10 cellular contexts compared by ENCODE assay signal in genomic region chr18:105161-106053, GRCh38. TPM values are rescaled to one million over a fixed set of nuclear protein-coding genes. Genes with fewer than 3 reads are reported as not detected.
DNase-seq lines count a peak whose midpoint lies in the region; ATAC-seq, FAIRE-seq and TF ChIP-seq lines count a peak whose summit lies in the region.
"Not testable (repeated sequence)": the region's sequence is repeated elsewhere in the genome, so short reads cannot be mapped to it uniquely, and the experiment has no call there.
"Had no signal": no experiment of that assay in that cellular context is flagged by ENCODE, and none has a peak within 500 bp of the region (broad histone marks: within the 10 kb centered on the region; RNA-seq: fewer than 3 reads in every experiment).

No MANE protein-coding gene starts in this region.

- H4K20me1 ChIP-seq in endothelial cell of umbilical vein (replicated peaks; ENCODE audit: control insufficient read depth, extremely low read depth, insufficient read depth, low read length); HepG2 (ENCODE audit: insufficient read depth, low read length): not testable (repeated sequence)

- not testable (repeated sequence) for H3K4me3 Mint-ChIP-seq in CD8-positive, alpha-beta T cell; activated CD4-positive, alpha-beta T cell treated with anti-CD3 and anti-CD28 coated beads, Interleukin-2, amount 10 ng/mL, durations not matched to agents 24 days and 14 days; stimulated activated effector memory CD8-positive, alpha-beta T cell treated with anti-CD3 and anti-CD28 coated beads, Interleukin-12 subunit alpha, Interleukin-12 subunit beta, amount 100 ng/mL, for 72 hours

- H3K79me2 ChIP-seq in endothelial cell of umbilical vein (ENCODE audit: control insufficient read depth, insufficient read depth, low read length); HepG2 (ENCODE audit: insufficient read depth, low read length): not testable (repeated sequence)

- H3K9me3 ChIP-seq in CD8-positive, alpha-beta T cell (ENCODE audit: low read length); endothelial cell of umbilical vein (replicated peaks; ENCODE audit: control insufficient read depth, insufficient read depth, low read length): not testable (repeated sequence)
- peaks cover 22% of the 10 kb centered on the region for H3K9me3 ChIP-seq in HepG2 (ENCODE audit: low read length)

- peak; percentile 67 for ATAC-seq in CD8-positive, alpha-beta T cell
- not testable (repeated sequence) for ATAC-seq in HepG2
- ATAC-seq in stimulated activated effector memory CD8-positive, alpha-beta T cell treated with anti-CD3 and anti-CD28 coated beads, Interleukin-12 subunit alpha, Interleukin-12 subunit beta, amount 100 ng/mL, for 72 hours = peak; percentile 31

- POLR2A ChIA-PET in CD8-positive, alpha-beta T cell (lab: Charles Lee); endothelial cell of umbilical vein (lab: Charles Lee); HepG2 (lab: Yijun Ruan, JAX): not testable (repeated sequence)

- not testable (repeated sequence) for H3K27ac ChIP-seq in CD8-positive, alpha-beta T cell (ENCODE audit: low read depth, low read length); endothelial cell of umbilical vein (ENCODE audit: insufficient read depth, low read depth, low read length); HepG2 (ENCODE audit: extremely low read length, insufficient read depth, low read length)

- 64% methylated on average over 6 of the region's 7 CpGs for WGBS in HepG2 (ENCODE audit: low lambda C conversion rate)

- H3K4me3 ChIP-seq in CD8-positive, alpha-beta T cell (ENCODE audit: low read depth, low read length); endothelial cell of umbilical vein (replicated peaks in 1 of 3; ENCODE audit: insufficient read depth in 1 of 3, low read depth in 1 of 3, low read length in 3 of 3); HepG2 (replicated peaks in 1 of 3; ENCODE audit: insufficient read depth in 1 of 3, low read depth in 2 of 3, low read length in 3 of 3): not testable (repeated sequence)

- H3K9me3 Mint-ChIP-seq in CD8-positive, alpha-beta T cell = peaks cover 15% of the 10 kb centered on the region
- peaks cover 25% of the 10 kb centered on the region for H3K9me3 Mint-ChIP-seq in activated CD4-positive, alpha-beta T cell treated with anti-CD3 and anti-CD28 coated beads, Interleukin-2, amount 10 ng/mL, durations not matched to agents 24 days and 14 days
- H3K9me3 Mint-ChIP-seq in stimulated activated effector memory CD8-positive, alpha-beta T cell treated with anti-CD3 and anti-CD28 coated beads, Interleukin-12 subunit alpha, Interleukin-12 subunit beta, amount 100 ng/mL, for 72 hours = peaks cover 13% of the 10 kb centered on the region

- H3K4me1 ChIP-seq in CD8-positive, alpha-beta T cell (ENCODE audit: insufficient read depth, low read length); endothelial cell of umbilical vein (ENCODE audit: control insufficient read depth, extremely low read depth, insufficient read depth, low read length): not testable (repeated sequence)
- H3K4me1 ChIP-seq in HepG2 (ENCODE audit: insufficient read depth, low read length) = peaks cover 26% of the 10 kb centered on the region; the same call in 1 of the 2 replicates

- dilution Hi-C loops in endothelial cell of umbilical vein (cut with MboI; ENCODE audit: extremely low pct_ligation_motif_present, low sequenced_read_pairs) = not testable (repeated sequence)

- TF ChIP-seq CTCF in CD8-positive, alpha-beta T cell (IDR thresholded peaks at IDR 0.05); endothelial cell of umbilical vein (IDR thresholded peaks at IDR 0.05; ENCODE audit: extremely low read depth in 1 of 2, insufficient read depth in 1 of 2, low read depth in 1 of 2, low read length in 2 of 2); HepG2 (CRISPR knock-in tag; IDR thresholded peaks at IDR 0.05): not testable (repeated sequence)

- H3K9ac ChIP-seq in endothelial cell of umbilical vein (replicated peaks; ENCODE audit: extremely low read depth, insufficient read depth, low read length); HepG2 (ENCODE audit: insufficient read depth, low read depth, low read length): not testable (repeated sequence)

- not testable (repeated sequence) for H3K27ac Mint-ChIP-seq in CD8-positive, alpha-beta T cell; activated CD4-positive, alpha-beta T cell treated with anti-CD3 and anti-CD28 coated beads, Interleukin-2, amount 10 ng/mL, durations not matched to agents 24 days and 14 days; stimulated activated effector memory CD8-positive, alpha-beta T cell treated with anti-CD3 and anti-CD28 coated beads, Interleukin-12 subunit alpha, Interleukin-12 subunit beta, amount 100 ng/mL, for 72 hours

- not testable (repeated sequence) for H3K9me1 ChIP-seq in endothelial cell of umbilical vein (replicated peaks; ENCODE audit: control insufficient read depth, extremely low read depth, insufficient read depth, low read length)

- peak in 1 of 7 experiments; percentile 30 for DNase-seq in CD8-positive, alpha-beta T cell
- not testable (repeated sequence) for DNase-seq in GM19239 (ENCODE audit: insufficient read length, low spot score); endothelial cell of umbilical vein (ENCODE audit: low read depth, low spot score); stimulated activated effector memory CD8-positive, alpha-beta T cell treated with anti-CD3 and anti-CD28 coated beads, Interleukin-12 subunit alpha, Interleukin-12 subunit beta, amount 100 ng/mL, for 72 hours (ENCODE audit: low spot score in 2 of 2)
- DNase-seq in NAMALWA (ENCODE audit: low spot score) (peak; percentile 56), amniotic epithelial cell (ENCODE audit: low read depth) (peak; percentile 3), HepG2 (ENCODE audit: low spot score) (peak; percentile 59)
- DNase-seq in activated CD4-positive, alpha-beta T cell treated with anti-CD3 and anti-CD28 coated beads, Interleukin-2, amount 10 ng/mL, durations not matched to agents 24 days and 14 days = peak; percentile 57

- H3K36me3 ChIP-seq in CD8-positive, alpha-beta T cell (ENCODE audit: insufficient read depth, low read length); endothelial cell of umbilical vein (ENCODE audit: control insufficient read depth in 2 of 2, extremely low read depth in 1 of 2, insufficient read depth in 2 of 2, low read length in 2 of 2); HepG2 (replicated peaks in 1 of 2; ENCODE audit: control insufficient read depth in 1 of 2, insufficient read depth in 2 of 2, low read length in 2 of 2): not testable (repeated sequence)

- CTCF ChIA-PET in CD8-positive, alpha-beta T cell (lab: Charles Lee); endothelial cell of umbilical vein (lab: Charles Lee); HepG2 (lab: Yijun Ruan, JAX; ENCODE audit: low intra/inter-chr PET ratio, low total read pairs): not testable (repeated sequence)

- not testable (repeated sequence) for H3K4me2 ChIP-seq in endothelial cell of umbilical vein (ENCODE audit: insufficient read depth, low read length); HepG2 (ENCODE audit: low read depth, low read length)

- H3K36me3 Mint-ChIP-seq in CD8-positive, alpha-beta T cell; activated CD4-positive, alpha-beta T cell treated with anti-CD3 and anti-CD28 coated beads, Interleukin-2, amount 10 ng/mL, durations not matched to agents 24 days and 14 days (ENCODE audit: low read depth); stimulated activated effector memory CD8-positive, alpha-beta T cell treated with anti-CD3 and anti-CD28 coated beads, Interleukin-12 subunit alpha, Interleukin-12 subunit beta, amount 100 ng/mL, for 72 hours: not testable (repeated sequence)

- FAIRE-seq in GM19239 (lab: Jason Lieb, UNC) = peak; percentile 56
- peak; percentile 42 for FAIRE-seq in endothelial cell of umbilical vein (lab: Jason Lieb, UNC)
- FAIRE-seq in HepG2 (lab: Jason Lieb, UNC) = not testable (repeated sequence)

- intact Hi-C loops in CD8-positive, alpha-beta T cell (cut with DNase I, micrococcal nuclease) = loop anchor here in 1 of 2 experiments (5.0 kb wide), 2 partner anchors 492 to 512 kb away; partner anchors contain the start of gene CLUL1
- intact Hi-C loops in activated CD4-positive, alpha-beta T cell treated with anti-CD3 and anti-CD28 coated beads, Interleukin-2, amount 10 ng/mL, durations not matched to agents 24 days and 14 days (cut with micrococcal nuclease); endothelial cell of umbilical vein (cut with micrococcal nuclease); HepG2 (cut with micrococcal nuclease; ENCODE audit: unreplicated experiment): not testable (repeated sequence)

- not testable (repeated sequence) for H3K4me1 Mint-ChIP-seq in CD8-positive, alpha-beta T cell (ENCODE audit: low read depth); activated CD4-positive, alpha-beta T cell treated with anti-CD3 and anti-CD28 coated beads, Interleukin-2, amount 10 ng/mL, durations not matched to agents 24 days and 14 days
- peaks cover 25% of the 10 kb centered on the region for H3K4me1 Mint-ChIP-seq in stimulated activated effector memory CD8-positive, alpha-beta T cell treated with anti-CD3 and anti-CD28 coated beads, Interleukin-12 subunit alpha, Interleukin-12 subunit beta, amount 100 ng/mL, for 72 hours

- not testable (repeated sequence) for TF ChIP-seq RAD21 in HepG2 (CRISPR knock-in tag; IDR thresholded peaks at IDR 0.05)

- in situ Hi-C loops in HepG2 (cut with HindIII; ENCODE audit: extremely low pct_ligation_motif_present, low pct_unique_long_range_greater_than_20kb) = not testable (repeated sequence)

- TF ChIP-seq EP300 in HepG2 (IDR thresholded peaks at IDR 0.05; ENCODE audit: low read depth in 2 of 2, low read length in 2 of 2); HepG2 (CRISPR knock-in tag; IDR thresholded peaks at IDR 0.05; ENCODE audit: borderline replicate concordance): not testable (repeated sequence)

- not testable (repeated sequence) for H2AFZ ChIP-seq in endothelial cell of umbilical vein (ENCODE audit: low read depth, low read length); HepG2 (ENCODE audit: low read length)

- TF ChIP-seq POLR2A in endothelial cell of umbilical vein (IDR thresholded peaks at IDR 0.05; ENCODE audit: low read depth, low read length); HepG2 (IDR thresholded peaks at IDR 0.05; ENCODE audit: insufficient read depth in 1 of 2, low read depth in 2 of 2, low read length in 2 of 2): not testable (repeated sequence)

- H3K27me3 Mint-ChIP-seq in CD8-positive, alpha-beta T cell (ENCODE audit: low read depth) = peaks cover 15% of the 10 kb centered on the region
- H3K27me3 Mint-ChIP-seq in activated CD4-positive, alpha-beta T cell treated with anti-CD3 and anti-CD28 coated beads, Interleukin-2, amount 10 ng/mL, durations not matched to agents 24 days and 14 days = peaks cover 14% of the 10 kb centered on the region

- not testable (repeated sequence) for H3K27me3 ChIP-seq in CD8-positive, alpha-beta T cell (ENCODE audit: insufficient read depth, low read length); endothelial cell of umbilical vein (ENCODE audit: control insufficient read depth in 2 of 2, insufficient read depth in 2 of 2, low read length in 2 of 2); HepG2 (ENCODE audit: control insufficient read depth in 1 of 2, insufficient read depth in 2 of 2, low read length in 2 of 2)

- BruUV-seq in endothelial cell of umbilical vein (replicated peaks; lab: Mats Ljungman, UMichigan); HepG2 (replicated peaks; lab: Mats Ljungman, UMichigan): not testable (repeated sequence)

RNA-seq across cellular contexts. Expression of gene USP14, which starts 53.0 kb away (rescaled TPM):
- 10 to 100 TPM; 61.3 to 64.1 TPM for total RNA-seq in CD8-positive, alpha-beta T cell
- total RNA-seq in activated CD4-positive, alpha-beta T cell treated with anti-CD3 and anti-CD28 coated beads, Interleukin-2, amount 10 ng/mL, durations not matched to agents 24 days and 14 days = 97.9 and 103 TPM in 2 replicates
- total RNA-seq in endothelial cell of umbilical vein (86.1 and 98.4 TPM in 2 replicates), HepG2 (2016; rRNA removed; fragmentation: Illumina TruSeq; extraction: Trizol) (16.6 and 57.4 TPM in 2 replicates)
- polyA plus RNA-seq in endothelial cell of umbilical vein (9.9 and 13.2 TPM in 2 replicates), HepG2 (2011; rRNA removed) (10.7 and 14.7 TPM in 2 replicates)
- polyA plus RNA-seq in endothelial cell of umbilical vein (2011; cell fraction: cytosol; rRNA removed) = 26.3 and 29.0 TPM in 2 replicates
- 34.1 and 51.2 TPM in 2 replicates for polyA plus RNA-seq in endothelial cell of umbilical vein (2011; cell fraction: nucleus; rRNA removed)
- polyA plus RNA-seq in endothelial cell of umbilical vein (2012) = 60.8 and 98.0 TPM in 2 replicates
- polyA minus RNA-seq in endothelial cell of umbilical vein = 15.7 and 17.9 TPM in 2 replicates
- 24.5 TPM for polyA minus RNA-seq in endothelial cell of umbilical vein (2011; cell fraction: cytosol; rRNA and poly(A)+ RNA removed)
- 26.3 and 36.8 TPM in 2 replicates for polyA minus RNA-seq in endothelial cell of umbilical vein (2011; cell fraction: nucleus; rRNA and poly(A)+ RNA removed)
- total RNA-seq in HepG2 (2016; cell fraction: cytosol; rRNA removed; fragmentation: Illumina TruSeq; extraction: Trizol; ENCODE audit: low read depth) = 38.3 and 42.6 TPM in 2 replicates
- total RNA-seq in HepG2 (2016; cell fraction: insoluble cytoplasmic fraction; rRNA removed; fragmentation: Illumina TruSeq; extraction: Trizol) = 14.9 and 54.3 TPM in 2 replicates
- total RNA-seq in HepG2 (2016; cell fraction: membrane; rRNA removed; fragmentation: Illumina TruSeq; extraction: Trizol) = 17.5 and 20.3 TPM in 2 replicates
- total RNA-seq in HepG2 (2016; cell fraction: nucleus; rRNA removed; fragmentation: Illumina TruSeq; extraction: Trizol) = 31.7 and 37.4 TPM in 2 replicates
- polyA plus RNA-seq in HepG2 (2011; cell fraction: cytosol; rRNA removed) = 4.1 and 7.6 TPM in 2 replicates
- 10.2 and 11.9 TPM in 2 replicates for polyA plus RNA-seq in HepG2 (2011; cell fraction: nucleus; rRNA removed)
- 30.6 and 36.5 TPM in 2 replicates for polyA plus RNA-seq in HepG2 (2012)
- polyA plus RNA-seq in HepG2 (2016; cell fraction: cytosol; fragmentation: Illumina TruSeq; extraction: Trizol; ENCODE audit: low read depth) = 6.5 and 6.6 TPM in 2 replicates
- polyA plus RNA-seq in HepG2 (2016; cell fraction: insoluble cytoplasmic fraction; fragmentation: Illumina TruSeq; extraction: Trizol; ENCODE audit: low read depth) = 76.5 and 77.5 TPM in 2 replicates
- 13.3 and 14.6 TPM in 2 replicates for polyA plus RNA-seq in HepG2 (2016; cell fraction: membrane; fragmentation: Illumina TruSeq; extraction: Trizol; ENCODE audit: low read depth)
- polyA plus RNA-seq in HepG2 (2016; cell fraction: nucleus; fragmentation: Illumina TruSeq; extraction: Trizol; ENCODE audit: insufficient read depth, low read depth) = 60.5 and 65.0 TPM in 2 replicates
- polyA minus RNA-seq in HepG2 (2011; rRNA and poly(A)+ RNA removed; ENCODE audit: low replicate concordance) = 5.4 and 7.6 TPM in 2 replicates
- polyA minus RNA-seq in HepG2 (2011; cell fraction: cytosol; rRNA and poly(A)+ RNA removed) = 19.3 and 25.3 TPM in 2 replicates
- polyA minus RNA-seq in HepG2 (2011; cell fraction: nucleus; rRNA and poly(A)+ RNA removed) = 29.3 and 32.4 TPM in 2 replicates

RNA-seq across cellular contexts. Expression of gene TUBB8B, which starts 56.0 kb away (rescaled TPM):
- not detected for total RNA-seq in CD8-positive, alpha-beta T cell
- total RNA-seq in activated CD4-positive, alpha-beta T cell treated with anti-CD3 and anti-CD28 coated beads, Interleukin-2, amount 10 ng/mL, durations not matched to agents 24 days and 14 days = not detected in 2 replicates
- 1.1 TPM in 1 of 2 replicates, not detected in the other for total RNA-seq in endothelial cell of umbilical vein
- 0.23 and 0.33 TPM in 2 replicates for polyA plus RNA-seq in endothelial cell of umbilical vein
- polyA plus RNA-seq in endothelial cell of umbilical vein (2011; cell fraction: cytosol; rRNA removed) = 0.17 and 0.18 TPM in 2 replicates
- 1.0 and 1.3 TPM in 2 replicates for polyA plus RNA-seq in endothelial cell of umbilical vein (2011; cell fraction: nucleus; rRNA removed)
- not detected in 2 replicates for polyA plus RNA-seq in endothelial cell of umbilical vein (2012)
- not detected in 2 replicates for polyA minus RNA-seq in endothelial cell of umbilical vein
- polyA minus RNA-seq in endothelial cell of umbilical vein (2011; cell fraction: cytosol; rRNA and poly(A)+ RNA removed) = not detected
- polyA minus RNA-seq in endothelial cell of umbilical vein (2011; cell fraction: nucleus; rRNA and poly(A)+ RNA removed) = 0.72 TPM in 1 of 2 replicates, not detected in the other
- total RNA-seq in HepG2 (2016; rRNA removed; fragmentation: Illumina TruSeq; extraction: Trizol) = 0.71 and 0.98 TPM in 2 replicates
- 0.51 and 0.88 TPM in 2 replicates for total RNA-seq in HepG2 (2016; cell fraction: cytosol; rRNA removed; fragmentation: Illumina TruSeq; extraction: Trizol; ENCODE audit: low read depth)
- 0.71 and 0.74 TPM in 2 replicates for total RNA-seq in HepG2 (2016; cell fraction: insoluble cytoplasmic fraction; rRNA removed; fragmentation: Illumina TruSeq; extraction: Trizol)
- total RNA-seq in HepG2 (2016; cell fraction: membrane; rRNA removed; fragmentation: Illumina TruSeq; extraction: Trizol) = 1.3 and 1.4 TPM in 2 replicates
- total RNA-seq in HepG2 (2016; cell fraction: nucleus; rRNA removed; fragmentation: Illumina TruSeq; extraction: Trizol) = not detected in 2 replicates
- 4.4 and 6.7 TPM in 2 replicates for polyA plus RNA-seq in HepG2 (2011; rRNA removed)
- polyA plus RNA-seq in HepG2 (2011; cell fraction: cytosol; rRNA removed) = 2.2 and 6.5 TPM in 2 replicates
- polyA plus RNA-seq in HepG2 (2011; cell fraction: nucleus; rRNA removed) = 5.7 and 15.2 TPM in 2 replicates
- 0.51 and 2.7 TPM in 2 replicates for polyA plus RNA-seq in HepG2 (2012)
- polyA plus RNA-seq in HepG2 (2016; cell fraction: cytosol; fragmentation: Illumina TruSeq; extraction: Trizol; ENCODE audit: low read depth) = 0.77 and 1.1 TPM in 2 replicates
- polyA plus RNA-seq in HepG2 (2016; cell fraction: insoluble cytoplasmic fraction; fragmentation: Illumina TruSeq; extraction: Trizol; ENCODE audit: low read depth) = 0.75 and 0.88 TPM in 2 replicates
- polyA plus RNA-seq in HepG2 (2016; cell fraction: membrane; fragmentation: Illumina TruSeq; extraction: Trizol; ENCODE audit: low read depth) = 1.4 and 2.1 TPM in 2 replicates
- polyA plus RNA-seq in HepG2 (2016; cell fraction: nucleus; fragmentation: Illumina TruSeq; extraction: Trizol; ENCODE audit: insufficient read depth, low read depth) = 2.2 and 2.4 TPM in 2 replicates
- polyA minus RNA-seq in HepG2 (2011; rRNA and poly(A)+ RNA removed; ENCODE audit: low replicate concordance) = 0.65 and 4.4 TPM in 2 replicates
- not detected in 2 replicates for polyA minus RNA-seq in HepG2 (2011; cell fraction: cytosol; rRNA and poly(A)+ RNA removed)
- polyA minus RNA-seq in HepG2 (2011; cell fraction: nucleus; rRNA and poly(A)+ RNA removed) = 0.99 and 1.4 TPM in 2 replicates
- total RNA-seq: CD8-positive, alpha-beta memory T cell; HT-29 had no signal
- polyA plus RNA-seq: CD8-positive, alpha-beta memory T cell had no signal
